Comparison of ENCODE assay signal across 1 cellular context in the genomic region with DNA sequence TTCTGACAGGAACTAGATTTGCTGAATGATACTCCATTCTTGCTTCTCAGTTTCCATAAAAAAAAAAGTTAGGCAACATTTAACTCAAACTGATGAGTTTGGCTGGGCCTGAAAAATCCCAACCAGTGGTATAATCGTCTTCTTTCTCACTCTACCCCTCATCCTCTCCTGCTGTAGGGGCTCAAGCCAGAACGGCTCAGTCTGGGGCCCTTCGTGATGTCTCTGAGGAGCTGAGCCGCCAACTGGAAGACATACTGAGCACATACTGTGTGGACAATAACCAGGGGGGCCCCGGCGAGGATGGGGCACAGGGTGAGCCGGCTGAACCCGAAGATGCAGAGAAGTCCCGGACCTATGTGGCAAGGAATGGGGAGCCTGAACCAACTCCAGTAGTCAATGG.
TF ChIP-seq lines count a peak whose summit lies in the region.

No MANE protein-coding gene starts in this region.

TF ChIP-seq in WTC11, 78 proteins besides CTCF, POLR2A, EP300 and RAD21 (continued from another document):
- TF ChIP-seq OVOL2 (CRISPR knock-in tag; IDR thresholded peaks at IDR 0.05; ENCODE audit: borderline replicate concordance): no peak
TF ChIP-seq in WTC11: peak in this region for 0.
